21 cellular contexts compared by ENCODE assay signal in genomic region chr5:122720347-122720746, GRCh38.
"Had no signal": no experiment of that assay in that cellular context is flagged by ENCODE, and none has a peak within 500 bp of the region (broad histone marks: within the 10 kb centered on the region; RNA-seq: fewer than 3 reads in every experiment).

No MANE protein-coding gene starts in this region.

- H3K27me3 ChIP-seq: foreskin keratinocyte, hepatocyte, pancreas, tibial artery, upper lobe of left lung, uterus had no signal

- H3K36me3 ChIP-seq: pancreas, tibial artery, upper lobe of left lung, uterus had no signal

- H3K9me3 ChIP-seq: pancreas, tibial artery, upper lobe of left lung, uterus had no signal

- FAIRE-seq: endothelial cell of umbilical vein, kidney, pancreas, small intestine had no signal

- H3K27ac ChIP-seq: foreskin keratinocyte, hepatocyte, pancreas, tibial artery, upper lobe of left lung, uterus had no signal

- H3K4me3 ChIP-seq: hepatocyte, lung, pancreas, tibial artery, upper lobe of left lung, uterus had no signal

- H3K4me1 ChIP-seq: pancreas, tibial artery, upper lobe of left lung, uterus had no signal

- ATAC-seq: foreskin keratinocyte; left cardiac atrium; left ventricle myocardium superior; pancreas; right cardiac atrium; stimulated activated effector memory CD8-positive, alpha-beta T cell treated with anti-CD3 and anti-CD28 coated beads, Interleukin-12 subunit alpha, Interleukin-12 subunit beta, amount 100 ng/mL, for 72 hours had no signal

- DNase-seq: endodermal cell; erythroblast; foreskin keratinocyte; kidney; left cardiac atrium; left ventricle myocardium superior; mesendoderm; naive B cell; occipital lobe; pancreas; right cardiac atrium; small intestine; stimulated activated CD4-positive, alpha-beta T cell treated with anti-CD3 and anti-CD28 coated beads, Interleukin-4, amount 100 ng/mL, for 1 hour; stimulated activated CD8-positive, alpha-beta memory T cell treated with anti-CD3 and anti-CD28 coated beads, Interleukin-4, amount 100 ng/mL, for 48 hours; tibial artery; upper lobe of left lung; uterus had no signal
